ENCODE assay signal across 8 cellular contexts in genomic region chr1:58155418-58156123, GRCh38.
A peak's percentile ranks its signal among the peaks of the same experiment; 100 is the strongest.
DNase-seq lines count a peak whose midpoint lies in the region; ATAC-seq and TF ChIP-seq lines count a peak whose summit lies in the region.

No MANE protein-coding gene starts in this region.

- no peak overlapping the region; a peak in 1 of 7 replicates for H3K27ac Mint-ChIP-seq in H9
- no peak overlapping the region for H3K27ac Mint-ChIP-seq in activated T-helper 2 cell treated with anti-CD3 and anti-CD28 coated beads, Interferon-gamma antibody, Interleukin-2, Interleukin-4, amounts not matched to agents 10 μg/mL and 5 μg/mL and 100 μg/mL, durations not matched to agents 14 hours and 24 hours and 36 hours

- H3K23me2 ChIP-seq in H9 (ENCODE audit: insufficient read length, low read depth, low read length, poor library complexity, severe bottlenecking): no peaks in the 10 kb centered on the region

- H3K4me1 ChIP-seq in DND-41 (ENCODE audit: insufficient read depth, low read length) (no peaks in the 10 kb centered on the region), H9 (ENCODE audit: insufficient read depth, low read length) (peaks cover 3% of the 10 kb centered on the region; the same call in 1 of the 2 replicates), OCI-LY1 (ENCODE audit: insufficient read depth, low read length, severe bottlenecking) (no peaks in the 10 kb centered on the region)

- no peaks in the 10 kb centered on the region for H3K27me3 Mint-ChIP-seq in H9 (ENCODE audit: low read depth)
- H3K27me3 Mint-ChIP-seq in activated T-helper 2 cell treated with anti-CD3 and anti-CD28 coated beads, Interferon-gamma antibody, Interleukin-2, Interleukin-4, amounts not matched to agents 10 μg/mL and 5 μg/mL and 100 μg/mL, durations not matched to agents 14 hours and 24 hours and 36 hours (ENCODE audit: low read depth): no peaks in the 10 kb centered on the region

- no peak overlapping the region for H4K8ac ChIP-seq in H9 (replicated peaks; ENCODE audit: insufficient read length, low read depth, low read length)

- DNase-seq in DND-41 (no peak), H9 (peak; percentile 57), Right ventricle myocardium superior (peak; percentile 61), DMS114 treated with DMSO at 0.1 percent for 48 hours (lab: John Stamatoyannopoulos, UW; ENCODE audit: unreplicated experiment) (no peak)
- DNase-seq in activated T-helper 2 cell treated with anti-CD3 and anti-CD28 coated beads, Interferon-gamma antibody, Interleukin-2, Interleukin-4, amounts not matched to agents 10 μg/mL and 5 μg/mL and 100 μg/mL, durations not matched to agents 14 hours and 24 hours and 36 hours (ENCODE audit: low spot score): no peak

- H2BK20ac ChIP-seq in H9 (ENCODE audit: low read depth, low read length, poor library complexity, severe bottlenecking): no peak overlapping the region

- no peaks in the 10 kb centered on the region for H3K36me3 ChIP-seq in DND-41 (ENCODE audit: insufficient read depth, low read length)
- H3K36me3 ChIP-seq in OCI-LY1 (ENCODE audit: insufficient read depth, low read length): no peaks in the 10 kb centered on the region

- no peak overlapping the region for H3K4ac ChIP-seq in H9 (ENCODE audit: low read depth, low read length)

- no peak overlapping the region for H3T11ph ChIP-seq in H9 (ENCODE audit: low read length)

- no peaks in the 10 kb centered on the region for H3F3A ChIP-seq in OCI-LY1 (ENCODE audit: insufficient read depth, low read length)

- H3K27ac ChIP-seq in DND-41 (ENCODE audit: low read length) (no peak overlapping the region), H9 (ENCODE audit: insufficient read length, low read depth, low read length) (no peak overlapping the region), OCI-LY1 (ENCODE audit: low read depth, low read length, poor library complexity, severe bottlenecking) (no peak overlapping the region)

- no peak overlapping the region for H3K18ac ChIP-seq in H9 (ENCODE audit: insufficient read length, low read depth, low read length)

- no peak overlapping the region for H2BK5ac ChIP-seq in H9 (ENCODE audit: insufficient read length, low read length)

- H3K4me1 Mint-ChIP-seq in H9: peaks cover 16 to 33% of the 10 kb centered on the region in 2 experiments
- no peaks in the 10 kb centered on the region for H3K4me1 Mint-ChIP-seq in activated T-helper 2 cell treated with anti-CD3 and anti-CD28 coated beads, Interferon-gamma antibody, Interleukin-2, Interleukin-4, amounts not matched to agents 10 μg/mL and 5 μg/mL and 100 μg/mL, durations not matched to agents 14 hours and 24 hours and 36 hours (ENCODE audit: low read depth)

- H2AK5ac ChIP-seq in H9 (ENCODE audit: insufficient read length, low read length): no peak overlapping the region

- H3K23ac ChIP-seq in H9 (ENCODE audit: insufficient read length, low read depth, low read length): no peak overlapping the region

- H2AFZ ChIP-seq in DND-41 (ENCODE audit: low read depth, low read length) (no peak overlapping the region), H9 (ENCODE audit: low read length) (no peak overlapping the region), OCI-LY1 (ENCODE audit: low read length) (no peak overlapping the region)

- no peak overlapping the region for H2BK12ac ChIP-seq in H9 (ENCODE audit: insufficient read length, low read depth, low read length)

- H4K5ac ChIP-seq in H9 (ENCODE audit: insufficient read length, low read depth, low read length): no peak overlapping the region

- intact Hi-C loops in Right ventricle myocardium superior (cut with DNase I): no loop called here
- intact Hi-C loops in activated T-helper 2 cell treated with anti-CD3 and anti-CD28 coated beads, Interferon-gamma antibody, Interleukin-2, Interleukin-4, amounts not matched to agents 10 μg/mL and 5 μg/mL and 100 μg/mL, durations not matched to agents 14 hours and 24 hours and 36 hours (cut with micrococcal nuclease): no loop called here

- H3K4me3 Mint-ChIP-seq in H9: no peak overlapping the region
- no peak overlapping the region for H3K4me3 Mint-ChIP-seq in activated T-helper 2 cell treated with anti-CD3 and anti-CD28 coated beads, Interferon-gamma antibody, Interleukin-2, Interleukin-4, amounts not matched to agents 10 μg/mL and 5 μg/mL and 100 μg/mL, durations not matched to agents 14 hours and 24 hours and 36 hours (ENCODE audit: low read depth)

- H4K20me1 ChIP-seq in DND-41 (ENCODE audit: insufficient read depth, low read length) (no peaks in the 10 kb centered on the region), H9 (ENCODE audit: control insufficient read depth, insufficient read depth, insufficient read length) (no peaks in the 10 kb centered on the region), OCI-LY1 (ENCODE audit: insufficient read depth, low read length) (no peaks in the 10 kb centered on the region)

- H3K9ac ChIP-seq in DND-41 (ENCODE audit: low read depth, low read length) (no peak overlapping the region), H9 (ENCODE audit: extremely low read depth, insufficient read length, low read length) (no peak overlapping the region), OCI-LY1 (ENCODE audit: low read length) (no peak overlapping the region)

- H3K4me3 ChIP-seq in DND-41 (ENCODE audit: low read depth in 1 of 2, low read length in 2 of 2) (no peak overlapping the region), OCI-LY1 (ENCODE audit: low read depth, low read length, poor library complexity, severe bottlenecking) (no peak overlapping the region)

- no peaks in the 10 kb centered on the region for H3K79me2 ChIP-seq in DND-41 (ENCODE audit: insufficient read depth, low read length)
- H3K79me2 ChIP-seq in H9 (ENCODE audit: insufficient read depth, low read length): no peaks in the 10 kb centered on the region
- H3K79me2 ChIP-seq in OCI-LY1 (ENCODE audit: insufficient read depth, low read length): no peaks in the 10 kb centered on the region

- no peak overlapping the region for H2BK15ac ChIP-seq in H9 (ENCODE audit: low read depth, low read length)

- no peaks in the 10 kb centered on the region; a peak in 1 of 7 replicates for H3K36me3 Mint-ChIP-seq in H9 (ENCODE audit: insufficient read depth in 1 of 3, low read depth in 3 of 3)
- H3K36me3 Mint-ChIP-seq in activated T-helper 2 cell treated with anti-CD3 and anti-CD28 coated beads, Interferon-gamma antibody, Interleukin-2, Interleukin-4, amounts not matched to agents 10 μg/mL and 5 μg/mL and 100 μg/mL, durations not matched to agents 14 hours and 24 hours and 36 hours (ENCODE audit: low read depth): no peaks in the 10 kb centered on the region

- no peak for ATAC-seq in DND-41 (ENCODE audit: insufficient read depth, low read depth)
- ATAC-seq in Right ventricle myocardium superior (ENCODE audit: poor library complexity): peak; percentile 93
- ATAC-seq in GM21515 (IDR thresholded peaks at IDR 0.05; ENCODE audit: unreplicated experiment): no peak
- ATAC-seq in HG02981 (IDR thresholded peaks at IDR 0.05; ENCODE audit: unreplicated experiment): no peak

- WGBS in H9 (ENCODE audit: extremely low coverage, insufficient read length, low lambda C conversion rate): no CpG with 5 or more reads among the region's 7 CpGs

- no peaks in the 10 kb centered on the region for H3K79me1 ChIP-seq in H9 (ENCODE audit: insufficient read depth, low read depth, low read length, poor library complexity, severe bottlenecking)

- no peaks in the 10 kb centered on the region for H3K9me2 ChIP-seq in OCI-LY1 (ENCODE audit: low read depth, low read length)

- no peak overlapping the region for H2BK120ac ChIP-seq in H9 (ENCODE audit: low read depth, low read length, poor library complexity, severe bottlenecking)

- TF ChIP-seq CTCF in DND-41 (IDR thresholded peaks at IDR 0.05; ENCODE audit: borderline replicate concordance, extremely low read depth, low read length, poor library complexity, severe bottlenecking) (peak; percentile 63), H9 (conservative IDR thresholded peaks at IDR 0.05) (peak; percentile 91), OCI-LY1 (IDR thresholded peaks at IDR 0.05; ENCODE audit: low read length) (peak; percentile 74)

- H3K27me3 ChIP-seq in DND-41 (ENCODE audit: insufficient read depth, low read length, poor library complexity) (peaks cover 5% of the 10 kb centered on the region), H9 (ENCODE audit: insufficient read depth, low read length) (no peaks in the 10 kb centered on the region), OCI-LY1 (ENCODE audit: insufficient read depth, low read length) (no peaks in the 10 kb centered on the region)

- H4K91ac ChIP-seq in H9 (ENCODE audit: insufficient read length, low read depth, low read length): no peak overlapping the region

- H3K9me3 Mint-ChIP-seq in H9: no peaks in the 10 kb centered on the region
- no peaks in the 10 kb centered on the region for H3K9me3 Mint-ChIP-seq in activated T-helper 2 cell treated with anti-CD3 and anti-CD28 coated beads, Interferon-gamma antibody, Interleukin-2, Interleukin-4, amounts not matched to agents 10 μg/mL and 5 μg/mL and 100 μg/mL, durations not matched to agents 14 hours and 24 hours and 36 hours

- no peak overlapping the region for H3K14ac ChIP-seq in H9 (ENCODE audit: insufficient read depth, low read length)

- no peak overlapping the region for H3K56ac ChIP-seq in H9 (ENCODE audit: insufficient read length, low read depth, low read length)

- H3K4me2 ChIP-seq in DND-41 (ENCODE audit: insufficient read depth, low read length): no peak overlapping the region
- H3K4me2 ChIP-seq in H9 (ENCODE audit: insufficient read depth, insufficient read length, low read length): no peak overlapping the region
- H3K4me2 ChIP-seq in OCI-LY1 (ENCODE audit: low read length): no peak overlapping the region

- H3K9me3 ChIP-seq in DND-41 (ENCODE audit: insufficient read depth, low read length, severe bottlenecking): no peaks in the 10 kb centered on the region
- no peaks in the 10 kb centered on the region for H3K9me3 ChIP-seq in H9 (ENCODE audit: control insufficient read depth, low read depth, low read length)
- H3K9me3 ChIP-seq in OCI-LY1 (ENCODE audit: low read length): no peaks in the 10 kb centered on the region

Comparison
In these comparisons a context has a peak if more than half of its experiments do, and no peak if none do; other contexts are left out.
1. DNase-seq: peak in H9 (single experiment) and Right ventricle myocardium superior (single experiment); none in DND-41 (single experiment), DMS114 treated with DMSO at 0.1 percent for 48 hours (single experiment) and activated T-helper 2 cell treated with anti-CD3 and anti-CD28 coated beads, Interferon-gamma antibody, Interleukin-2, Interleukin-4, amounts not matched to agents 10 μg/mL and 5 μg/mL and 100 μg/mL, durations not matched to agents 14 hours and 24 hours and 36 hours (single experiment).
2. Peak in every context shown above with its lines, with median percentiles within 50 percentile points of each other: CTCF ChIP-seq.